8 cellular contexts compared by ENCODE assay signal in genomic region chr3:156553705-156554356, GRCh38. TPM values are rescaled to one million over a fixed set of nuclear protein-coding genes. Genes with fewer than 3 reads are reported as not detected.
DNase-seq lines count a peak whose midpoint lies in the region; ATAC-seq and TF ChIP-seq lines count a peak whose summit lies in the region.

No MANE protein-coding gene starts in this region.

- H3K9me3 ChIP-seq in cardiac muscle cell (ENCODE audit: low read depth): no peaks in the 10 kb centered on the region
- no peaks in the 10 kb centered on the region for H3K9me3 ChIP-seq in osteoblast (ENCODE audit: low read depth, low read length)

- no peak overlapping the region for H2AFZ ChIP-seq in osteoblast (ENCODE audit: low read length)

- DNase-seq in cardiac muscle cell (ENCODE audit: low read depth in 1 of 2, low spot score in 1 of 2): peak in 1 of 2 donors; percentile 79
- DNase-seq in Right ventricle myocardium inferior (ENCODE audit: missing footprints): no peak
- DNase-seq in SK-MEL-5 (ENCODE audit: low read depth, low spot score): peak; percentile 43
- no peak for DNase-seq in epithelial cell of proximal tubule (ENCODE audit: low read depth)
- DNase-seq in osteoblast (ENCODE audit: insufficient read length, low spot score, missing footprints): peak; percentile 18
- no peak for DNase-seq in NCI-H774 (lab: John Stamatoyannopoulos, UW)
- no peak for DNase-seq in midbrain (lab: John Stamatoyannopoulos, UW)

- no peaks in the 10 kb centered on the region for H3K27me3 ChIP-seq in cardiac muscle cell
- H3K27me3 ChIP-seq in osteoblast (ENCODE audit: insufficient read depth, low read length): no peaks in the 10 kb centered on the region

- no peak for ATAC-seq in Right ventricle myocardium inferior
- no peak for ATAC-seq in GM19452 (IDR thresholded peaks at IDR 0.05; ENCODE audit: unreplicated experiment)

- peaks cover 48% of the 10 kb centered on the region for H3K4me1 ChIP-seq in cardiac muscle cell (ENCODE audit: low read depth)
- H3K4me1 ChIP-seq in osteoblast (ENCODE audit: insufficient read depth, low read length): peaks cover 55% of the 10 kb centered on the region

- peak overlapping the region; percentile 76 for H3K4me3 ChIP-seq in cardiac muscle cell
- H3K4me3 ChIP-seq in epithelial cell of proximal tubule (ENCODE audit: low read depth, low read length): peak overlapping the region; percentile 93
- H3K4me3 ChIP-seq in osteoblast (ENCODE audit: insufficient read depth, low read length): peak overlapping the region; percentile 94

- peak overlapping the region; percentile 89 for H3K4me2 ChIP-seq in osteoblast (ENCODE audit: insufficient read depth, low read length)

- TF ChIP-seq CTCF in cardiac muscle cell (IDR thresholded peaks at IDR 0.05; ENCODE audit: low read depth, low read length) (no peak), epithelial cell of proximal tubule (conservative IDR thresholded peaks at IDR 0.05; ENCODE audit: low read depth, low read length) (no peak), osteoblast (IDR thresholded peaks at IDR 0.05; ENCODE audit: extremely low read depth, low read depth, low read length) (no peak)

- intact Hi-C loops in Right ventricle myocardium inferior (cut with DNase I): loop anchor here (2.0 kb wide), 2 partner anchors 121 to 535 kb away; partner anchors contain the start of gene TIPARP

- in situ Hi-C loops in SK-MEL-5 (cut with HindIII; ENCODE audit: low pct_unique_long_range_greater_than_20kb, low sequenced_read_pairs): loop anchor here (10.0 kb wide), 1 partner anchor 171 kb away; no protein-coding TSS in a partner anchor

- H3K36me3 ChIP-seq in cardiac muscle cell (peaks cover 4% of the 10 kb centered on the region), osteoblast (ENCODE audit: insufficient read depth, low read length) (peaks cover 42% of the 10 kb centered on the region)

- H4K20me1 ChIP-seq in osteoblast (ENCODE audit: insufficient read depth, low read length): no peaks in the 10 kb centered on the region

- H3K79me2 ChIP-seq in osteoblast (ENCODE audit: insufficient read depth, low read length): peaks cover 61% of the 10 kb centered on the region

- H3K27ac ChIP-seq in cardiac muscle cell (peak overlapping the region; percentile 92), osteoblast (ENCODE audit: low read depth, low read length) (peak overlapping the region; percentile 98)

RNA-seq across cellular contexts. Expression of gene SSR3, which starts 1.1 kb away (rescaled TPM):
- 90.9 and 143 TPM in 2 replicates for total RNA-seq in cardiac muscle cell
- 202 and 266 TPM in 2 replicates for polyA plus RNA-seq in cardiac muscle cell
- 195 TPM for total RNA-seq in Right ventricle myocardium inferior
- total RNA-seq in SK-MEL-5 (2014; rRNA removed; shearing (Covaris generic)): 340 and 368 TPM in 2 replicates
- 245 and 268 TPM in 2 replicates for polyA plus RNA-seq in SK-MEL-5 (2015; cell fraction: cytosol; rRNA removed)
- polyA plus RNA-seq in SK-MEL-5 (2015; cell fraction: nucleus; rRNA removed): 78.0 and 85.4 TPM in 2 replicates
- 171 and 309 TPM in 2 replicates for total RNA-seq in epithelial cell of proximal tubule
- 212 and 220 TPM in 2 replicates for total RNA-seq in osteoblast

Comparison
In these comparisons a context has a peak if more than half of its experiments do, and no peak if none do; other contexts are left out.
1. DNase-seq: peak in SK-MEL-5 (single experiment) and osteoblast (single experiment); none in Right ventricle myocardium inferior (single experiment), epithelial cell of proximal tubule (single experiment), NCI-H774 (single experiment) and midbrain (single experiment).
2. Peak in every context shown above with its lines, with median percentiles within 50 percentile points of each other: H3K4me3 ChIP-seq.